ENCODE assay signal across 1 cellular context in the genomic region with DNA sequence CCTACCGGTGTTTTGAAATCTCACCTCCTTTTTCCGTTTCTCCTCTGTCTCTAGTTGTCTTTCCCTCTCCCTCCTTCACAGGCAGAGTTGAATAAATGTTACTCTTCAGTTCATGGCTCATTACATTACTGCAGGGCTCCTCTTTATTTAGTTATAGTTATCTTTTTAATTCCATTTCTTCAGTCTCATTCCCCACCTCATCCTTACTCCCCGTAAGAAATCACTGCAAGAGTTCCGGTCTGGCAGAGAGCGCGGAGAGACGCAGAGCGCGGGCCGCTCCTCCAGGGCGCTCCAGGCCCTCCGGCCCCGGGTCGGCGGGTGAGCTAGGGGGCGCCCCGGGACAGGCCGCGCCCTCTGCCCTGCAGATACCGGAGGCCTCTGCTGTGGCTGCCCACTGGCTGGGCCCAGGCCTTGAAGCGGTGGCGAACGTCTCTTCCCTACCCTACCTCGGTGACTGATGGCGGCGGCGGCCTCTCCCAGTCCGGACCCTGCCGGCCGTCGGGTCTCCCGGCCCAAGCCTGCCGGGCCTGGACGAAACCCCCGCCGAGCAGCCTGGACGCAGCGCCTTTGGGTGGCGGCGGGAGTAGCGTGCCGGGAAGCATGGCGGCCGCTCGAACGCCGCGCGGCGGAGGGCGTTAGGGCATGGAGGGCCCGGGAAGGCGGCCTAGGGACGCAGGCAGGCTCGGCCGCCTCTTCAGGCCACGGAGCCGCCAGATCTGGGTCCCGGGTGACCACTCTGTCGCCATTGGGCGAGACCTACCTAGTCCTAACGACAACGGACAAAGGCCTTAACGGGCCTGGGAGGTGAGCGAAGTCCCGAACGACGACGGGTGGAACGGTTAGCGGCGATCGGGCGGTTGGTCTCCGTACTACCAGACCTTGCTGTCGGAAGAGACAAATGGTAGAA.
TF ChIP-seq lines count a peak whose summit lies in the region.

No MANE protein-coding gene starts in this region.

TF ChIP-seq in HEK293, 187 proteins besides CTCF, POLR2A, EP300 and RAD21 (continued from another document):
- TF ChIP-seq ZNF792 (tag by site-specific recombination; IDR thresholded peaks at IDR 0.05) (no peak), ZNF837 (tag by site-specific recombination; IDR thresholded peaks at IDR 0.05) (no peak), ZNF521 (tag by site-specific recombination; IDR thresholded peaks at IDR 0.05) (no peak), MZF1 (tag by site-specific recombination; IDR thresholded peaks at IDR 0.05; ENCODE audit: borderline replicate concordance) (0 out of 2 replicates have a peak, but pooled peaks have one; percentile 8), ZNF169 (tag by site-specific recombination; IDR thresholded peaks at IDR 0.05) (no peak), ZNF121 (tag by site-specific recombination; IDR thresholded peaks at IDR 0.05) (peak; percentile 71; the same call in 1 of the 2 replicates), ZNF777 (tag by site-specific recombination; IDR thresholded peaks at IDR 0.05; ENCODE audit: borderline replicate concordance) (peak; percentile 84; the same call in 1 of the 2 replicates)
- TF ChIP-seq, protein P1, sequence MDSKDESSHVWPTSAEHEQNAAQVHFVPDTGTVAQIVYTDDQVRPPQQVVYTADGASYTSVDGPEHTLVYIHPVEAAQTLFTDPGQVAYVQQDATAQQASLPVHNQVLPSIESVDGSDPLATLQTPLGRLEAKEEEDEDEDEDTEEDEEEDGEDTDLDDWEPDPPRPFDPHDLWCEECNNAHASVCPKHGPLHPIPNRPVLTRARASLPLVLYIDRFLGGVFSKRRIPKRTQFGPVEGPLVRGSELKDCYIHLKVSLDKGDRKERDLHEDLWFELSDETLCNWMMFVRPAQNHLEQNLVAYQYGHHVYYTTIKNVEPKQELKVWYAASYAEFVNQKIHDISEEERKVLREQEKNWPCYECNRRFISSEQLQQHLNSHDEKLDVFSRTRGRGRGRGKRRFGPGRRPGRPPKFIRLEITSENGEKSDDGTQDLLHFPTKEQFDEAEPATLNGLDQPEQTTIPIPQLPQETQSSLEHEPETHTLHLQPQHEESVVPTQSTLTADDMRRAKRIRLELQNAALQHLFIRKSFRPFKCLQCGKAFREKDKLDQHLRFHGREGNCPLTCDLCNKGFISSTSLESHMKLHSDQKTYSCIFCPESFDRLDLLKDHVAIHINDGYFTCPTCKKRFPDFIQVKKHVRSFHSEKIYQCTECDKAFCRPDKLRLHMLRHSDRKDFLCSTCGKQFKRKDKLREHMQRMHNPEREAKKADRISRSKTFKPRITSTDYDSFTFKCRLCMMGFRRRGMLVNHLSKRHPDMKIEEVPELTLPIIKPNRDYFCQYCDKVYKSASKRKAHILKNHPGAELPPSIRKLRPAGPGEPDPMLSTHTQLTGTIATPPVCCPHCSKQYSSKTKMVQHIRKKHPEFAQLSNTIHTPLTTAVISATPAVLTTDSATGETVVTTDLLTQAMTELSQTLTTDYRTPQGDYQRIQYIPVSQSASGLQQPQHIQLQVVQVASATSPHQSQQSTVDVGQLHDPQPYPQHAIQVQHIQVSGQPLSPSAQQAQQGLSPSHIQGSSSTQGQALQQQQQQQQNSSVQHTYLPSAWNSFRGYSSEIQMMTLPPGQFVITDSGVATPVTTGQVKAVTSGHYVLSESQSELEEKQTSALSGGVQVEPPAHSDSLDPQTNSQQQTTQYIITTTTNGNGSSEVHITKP (tag by site-specific recombination; IDR thresholded peaks at IDR 0.05): no peak
- TF ChIP-seq, protein P2, sequence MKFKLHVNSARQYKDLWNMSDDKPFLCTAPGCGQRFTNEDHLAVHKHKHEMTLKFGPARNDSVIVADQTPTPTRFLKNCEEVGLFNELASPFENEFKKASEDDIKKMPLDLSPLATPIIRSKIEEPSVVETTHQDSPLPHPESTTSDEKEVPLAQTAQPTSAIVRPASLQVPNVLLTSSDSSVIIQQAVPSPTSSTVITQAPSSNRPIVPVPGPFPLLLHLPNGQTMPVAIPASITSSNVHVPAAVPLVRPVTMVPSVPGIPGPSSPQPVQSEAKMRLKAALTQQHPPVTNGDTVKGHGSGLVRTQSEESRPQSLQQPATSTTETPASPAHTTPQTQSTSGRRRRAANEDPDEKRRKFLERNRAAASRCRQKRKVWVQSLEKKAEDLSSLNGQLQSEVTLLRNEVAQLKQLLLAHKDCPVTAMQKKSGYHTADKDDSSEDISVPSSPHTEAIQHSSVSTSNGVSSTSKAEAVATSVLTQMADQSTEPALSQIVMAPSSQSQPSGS (tag by site-specific recombination; IDR thresholded peaks at IDR 0.05; ENCODE audit: low read depth): no peak
- TF ChIP-seq, protein P3, sequence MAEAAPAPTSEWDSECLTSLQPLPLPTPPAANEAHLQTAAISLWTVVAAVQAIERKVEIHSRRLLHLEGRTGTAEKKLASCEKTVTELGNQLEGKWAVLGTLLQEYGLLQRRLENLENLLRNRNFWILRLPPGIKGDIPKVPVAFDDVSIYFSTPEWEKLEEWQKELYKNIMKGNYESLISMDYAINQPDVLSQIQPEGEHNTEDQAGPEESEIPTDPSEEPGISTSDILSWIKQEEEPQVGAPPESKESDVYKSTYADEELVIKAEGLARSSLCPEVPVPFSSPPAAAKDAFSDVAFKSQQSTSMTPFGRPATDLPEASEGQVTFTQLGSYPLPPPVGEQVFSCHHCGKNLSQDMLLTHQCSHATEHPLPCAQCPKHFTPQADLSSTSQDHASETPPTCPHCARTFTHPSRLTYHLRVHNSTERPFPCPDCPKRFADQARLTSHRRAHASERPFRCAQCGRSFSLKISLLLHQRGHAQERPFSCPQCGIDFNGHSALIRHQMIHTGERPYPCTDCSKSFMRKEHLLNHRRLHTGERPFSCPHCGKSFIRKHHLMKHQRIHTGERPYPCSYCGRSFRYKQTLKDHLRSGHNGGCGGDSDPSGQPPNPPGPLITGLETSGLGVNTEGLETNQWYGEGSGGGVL (tag by site-specific recombination; IDR thresholded peaks at IDR 0.05): peak; percentile 42; the same call in 1 of the 2 replicates
- TF ChIP-seq, protein P4, sequence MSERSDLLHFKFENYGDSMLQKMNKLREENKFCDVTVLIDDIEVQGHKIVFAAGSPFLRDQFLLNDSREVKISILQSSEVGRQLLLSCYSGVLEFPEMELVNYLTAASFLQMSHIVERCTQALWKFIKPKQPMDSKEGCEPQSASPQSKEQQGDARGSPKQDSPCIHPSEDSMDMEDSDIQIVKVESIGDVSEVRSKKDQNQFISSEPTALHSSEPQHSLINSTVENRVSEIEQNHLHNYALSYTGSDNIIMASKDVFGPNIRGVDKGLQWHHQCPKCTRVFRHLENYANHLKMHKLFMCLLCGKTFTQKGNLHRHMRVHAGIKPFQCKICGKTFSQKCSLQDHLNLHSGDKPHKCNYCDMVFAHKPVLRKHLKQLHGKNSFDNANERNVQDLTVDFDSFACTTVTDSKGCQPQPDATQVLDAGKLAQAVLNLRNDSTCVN (tag by site-specific recombination; optimal IDR thresholded peaks at IDR 0.05): peak; percentile 83
